13 cellular contexts compared by ENCODE assay signal in the genomic region with DNA sequence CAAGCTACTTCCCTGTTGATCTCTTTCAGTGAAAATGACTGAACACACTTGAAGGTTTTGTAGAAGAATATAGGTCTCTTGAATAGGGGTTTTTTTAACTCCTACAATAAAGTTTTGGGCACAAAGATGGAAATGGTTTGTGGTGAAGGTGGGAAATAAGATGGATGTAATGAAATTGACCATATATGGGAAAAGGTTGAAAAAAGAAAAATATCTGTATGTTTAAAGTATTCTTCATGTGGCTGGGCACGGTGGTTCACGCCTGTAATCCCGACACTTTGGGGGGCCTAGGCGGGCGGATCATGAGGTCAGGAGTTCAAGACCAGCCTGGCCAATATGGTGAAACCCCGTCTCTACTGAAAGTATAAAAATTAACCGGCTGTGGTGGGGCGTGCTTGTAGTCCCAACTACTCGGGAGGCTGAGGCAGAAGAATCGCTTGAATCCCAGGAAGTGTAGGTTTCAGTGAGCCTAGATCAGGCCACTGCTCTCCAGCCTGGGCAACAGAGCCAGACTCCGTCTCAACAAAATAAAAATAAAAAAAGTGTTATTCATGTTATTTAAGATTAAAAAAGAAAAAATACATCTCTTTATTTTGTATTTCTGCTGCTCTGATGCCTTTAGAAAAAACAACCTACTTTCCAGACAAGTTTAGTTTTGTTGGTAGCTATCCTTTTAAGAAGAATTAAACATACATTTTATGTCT. TPM values are rescaled to one million over a fixed set of nuclear protein-coding genes. Genes with fewer than 3 reads are reported as not detected.
DNase-seq lines count a peak whose midpoint lies in the region; ATAC-seq and TF ChIP-seq lines count a peak whose summit lies in the region.
"Had no signal": no experiment of that assay in that cellular context is flagged by ENCODE, and none has a peak within 500 bp of the region (broad histone marks: within the 10 kb centered on the region; RNA-seq: fewer than 3 reads in every experiment).

No MANE protein-coding gene starts in this region.

- H3K4me1 Mint-ChIP-seq in activated naive CD4-positive, alpha-beta T cell treated with anti-CD3 and anti-CD28 coated beads for 36 hours (ENCODE audit: low read depth): peaks cover 29% of the 10 kb centered on the region

- peak overlapping the region; percentile 91 for H3K4me2 ChIP-seq in skeletal muscle satellite cell (ENCODE audit: low read length)

- H3K36me3 ChIP-seq in MG63: no peaks in the 10 kb centered on the region; the same call in 1 of the 2 replicates
- H3K36me3 ChIP-seq in skeletal muscle satellite cell (ENCODE audit: insufficient read depth, low read length): no peaks in the 10 kb centered on the region
- H3K36me3 ChIP-seq: prostate gland had no signal

- H3K4me3 ChIP-seq in MG63: peak overlapping the region; percentile 87
- H3K4me3 ChIP-seq in coronary artery: peak overlapping the region; percentile 98
- no peak overlapping the region for H3K4me3 ChIP-seq in skeletal muscle satellite cell (ENCODE audit: low read length)
- H3K4me3 ChIP-seq: prostate gland had no signal

- H3K36me3 Mint-ChIP-seq in activated naive CD4-positive, alpha-beta T cell treated with anti-CD3 and anti-CD28 coated beads for 36 hours (ENCODE audit: low read depth): peaks cover 5% of the 10 kb centered on the region

- no peaks in the 10 kb centered on the region for H3K27me3 Mint-ChIP-seq in activated naive CD4-positive, alpha-beta T cell treated with anti-CD3 and anti-CD28 coated beads for 36 hours (ENCODE audit: low read depth)

- CTCF ChIA-PET in activated naive CD4-positive, alpha-beta T cell treated with anti-CD3 and anti-CD28 coated beads for 36 hours (lab: Charles Lee): interaction anchor here (0.6 to 0.8 kb wide), 3 partner anchors 13 to 37 kb away, joined by 3 to 5 read pairs (median 3); no protein-coding TSS in a partner anchor

- ATAC-seq in HG02610 (IDR thresholded peaks at IDR 0.05; ENCODE audit: unreplicated experiment): no peak

- peak overlapping the region; percentile 68 for H3K27ac Mint-ChIP-seq in activated naive CD4-positive, alpha-beta T cell treated with anti-CD3 and anti-CD28 coated beads for 36 hours

- H3K9me3 Mint-ChIP-seq in activated naive CD4-positive, alpha-beta T cell treated with anti-CD3 and anti-CD28 coated beads for 36 hours: no peaks in the 10 kb centered on the region

- H3K27me3 ChIP-seq in MG63: no peaks in the 10 kb centered on the region
- H3K27me3 ChIP-seq in skeletal muscle satellite cell (ENCODE audit: control insufficient read depth, insufficient read depth, low read length): no peaks in the 10 kb centered on the region

- intact Hi-C loops in activated naive CD4-positive, alpha-beta T cell treated with anti-CD3 and anti-CD28 coated beads for 36 hours (cut with micrococcal nuclease): loop anchor here (1.0 kb wide), 2 partner anchors 34 to 259 kb away; no protein-coding TSS in a partner anchor

- no peaks in the 10 kb centered on the region for H3K9me3 ChIP-seq in MG63
- no peaks in the 10 kb centered on the region for H3K9me3 ChIP-seq in skeletal muscle satellite cell (replicated peaks; ENCODE audit: low read length)
- H3K9me3 ChIP-seq: prostate gland had no signal

- no peak overlapping the region for H3K9ac ChIP-seq in skeletal muscle satellite cell (ENCODE audit: low read depth, low read length)

- H3K4me1 ChIP-seq in skeletal muscle satellite cell (ENCODE audit: control insufficient read depth, insufficient read depth, low read length): peaks cover 30% of the 10 kb centered on the region

- H3K4me3 Mint-ChIP-seq in activated naive CD4-positive, alpha-beta T cell treated with anti-CD3 and anti-CD28 coated beads for 36 hours: peak overlapping the region; percentile 54

- no peak for TF ChIP-seq CTCF in coronary artery (IDR thresholded peaks at IDR 0.05)

- no peak for DNase-seq in activated naive CD4-positive, alpha-beta T cell treated with anti-CD3 and anti-CD28 coated beads for 36 hours
- DNase-seq in activated naive CD4-positive, alpha-beta T cell treated with anti-CD3 and anti-CD28 coated beads, Interleukin-2, amount 50 U/mL, for 16 hours: no peak
- DNase-seq in MG63 (no peak), coronary artery (ENCODE audit: low spot score) (no peak), iPS-NIHi7 (ENCODE audit: extremely low spot score) (no peak), epidermal melanocyte (ENCODE audit: insufficient read length, low spot score) (no peak)
- DNase-seq: amygdala, kidney glomerular epithelial cell, NCI-H187, WERI-Rb-1 had no signal

- no peak overlapping the region for H3K27ac ChIP-seq in coronary artery
- H3K27ac ChIP-seq: prostate gland, WERI-Rb-1 had no signal

RNA-seq across cellular contexts. Expression of a gene that starts 2.2 kb away (rescaled TPM):
- total RNA-seq in activated naive CD4-positive, alpha-beta T cell treated with anti-CD3 and anti-CD28 coated beads for 36 hours: 10 to 100 TPM; 14.8 to 18.3 TPM
- total RNA-seq in MG63 (2014; rRNA removed; shearing (Covaris generic); ENCODE audit: low replicate concordance): 27.2 and 36.4 TPM in 2 replicates
- total RNA-seq in skeletal muscle satellite cell (2012; rRNA removed): 19.7 and 26.9 TPM in 2 replicates

RNA-seq across cellular contexts. Expression of a gene that starts 23.2 kb away (rescaled TPM):
- 100 to 1,000 TPM; 181 to 202 TPM for total RNA-seq in activated naive CD4-positive, alpha-beta T cell treated with anti-CD3 and anti-CD28 coated beads for 36 hours
- 128 and 138 TPM in 2 replicates for total RNA-seq in MG63 (2014; rRNA removed; shearing (Covaris generic); ENCODE audit: low replicate concordance)
- total RNA-seq in skeletal muscle satellite cell (2012; rRNA removed): 110 and 116 TPM in 2 replicates
